1 cellular context compared by ENCODE assay signal in genomic region chr17:63550816-63551639, GRCh38.
A peak's percentile ranks its signal among the peaks of the same experiment; 100 is the strongest.
TF ChIP-seq lines count a peak whose summit lies in the region.

No MANE protein-coding gene starts in this region.

TF ChIP-seq in HEK293, 187 proteins besides CTCF, POLR2A, EP300 and RAD21 (continued from another document):
- TF ChIP-seq ZNF514 (tag by site-specific recombination; IDR thresholded peaks at IDR 0.05) (no peak), MYNN (tag by site-specific recombination; IDR thresholded peaks at IDR 0.05; ENCODE audit: borderline replicate concordance) (peak; percentile 71), HOXD13 (CRISPR knock-in tag; IDR thresholded peaks at IDR 0.05; ENCODE audit: borderline replicate concordance) (0 out of 2 replicates have a peak, but pooled peaks have one; percentile 10), SP2 (tag by site-specific recombination; IDR thresholded peaks at IDR 0.05) (peak; percentile 47), KLF10 (tag by site-specific recombination; IDR thresholded peaks at IDR 0.05) (0 out of 2 replicates have a peak, but pooled peaks have one; percentile 23), ZNF24 (tag by site-specific recombination; IDR thresholded peaks at IDR 0.05) (no peak), SCRT2 (tag by site-specific recombination; IDR thresholded peaks at IDR 0.05) (0 out of 2 replicates have a peak, but pooled peaks have one; percentile 11), ZFP3 (tag by site-specific recombination; IDR thresholded peaks at IDR 0.05; ENCODE audit: low read depth) (no peak)
